9 cellular contexts compared by ENCODE assay signal in genomic region chr4:126191536-126191935, GRCh38.
"Had no signal": no experiment of that assay in that cellular context is flagged by ENCODE, and none has a peak within 500 bp of the region (broad histone marks: within the 10 kb centered on the region; RNA-seq: fewer than 3 reads in every experiment).

No MANE protein-coding gene starts in this region.

- H3K9me3 Mint-ChIP-seq: H9 had no signal

- FAIRE-seq: H54, HTR-8/SVneo, K562 had no signal

- H3K4me3 Mint-ChIP-seq: H9 had no signal

- DNase-seq: GM23248, GOT3, H9, HCEC 1CT, IMR-90, KG1 had no signal

- ATAC-seq: K562 had no signal

- H3K4me3 ChIP-seq: GM23248, K562 had no signal

- H3K27ac ChIP-seq: GM23248 had no signal
